In the genomic region with DNA sequence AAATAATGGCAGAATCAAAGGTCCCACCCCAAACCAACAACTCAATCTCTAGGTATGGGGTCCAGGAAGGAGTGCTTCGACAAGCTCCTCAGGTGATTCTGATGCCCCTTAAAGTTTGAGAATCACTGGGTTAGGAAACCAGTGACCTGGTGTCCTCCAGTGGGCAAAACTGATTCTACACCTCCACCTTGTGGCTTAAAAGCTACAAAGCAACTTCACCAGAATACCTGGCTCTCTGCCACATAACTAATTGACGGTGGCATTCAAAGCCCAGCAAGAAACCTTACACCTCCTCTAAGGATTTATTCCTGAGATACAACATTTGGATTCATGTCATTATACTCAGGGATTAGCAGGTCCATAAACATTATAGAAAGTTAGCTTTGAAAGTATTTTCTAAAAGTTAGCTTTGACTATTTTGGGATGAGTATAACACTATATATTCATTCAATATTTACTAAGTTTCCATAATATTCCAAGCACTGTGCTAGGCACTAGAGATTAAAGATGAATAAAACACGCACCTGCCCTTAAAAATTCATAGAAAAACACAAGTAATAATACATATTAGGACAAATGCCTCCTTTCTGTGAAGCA, we compare ENCODE assay signal across 8 cellular contexts. TPM values are rescaled to one million over a fixed set of nuclear protein-coding genes. Genes with fewer than 3 reads are reported as not detected.
DNase-seq lines count a peak whose midpoint lies in the region; ATAC-seq and TF ChIP-seq lines count a peak whose summit lies in the region.

No MANE protein-coding gene starts in this region.

- no peak overlapping the region for H3K27ac Mint-ChIP-seq in brain

- peaks cover 14% of the 10 kb centered on the region for H3K4me1 Mint-ChIP-seq in brain

- H3K4me3 ChIP-seq in OCI-LY3 (ENCODE audit: low read length) (no peak overlapping the region), uterus (no peak overlapping the region)

- peak; percentile 72 for TF ChIP-seq CTCF in OCI-LY3 (IDR thresholded peaks at IDR 0.05; ENCODE audit: low read depth, low read length)
- peak; percentile 75 to 79 for TF ChIP-seq CTCF in brain (conservative IDR thresholded peaks at IDR 0.05)
- peak; percentile 52 to 90 (median 70) for TF ChIP-seq CTCF in uterus (IDR thresholded peaks at IDR 0.05)

- H3K9me3 ChIP-seq in OCI-LY3 (ENCODE audit: insufficient read depth, low read length) (no peaks in the 10 kb centered on the region), uterus (no peaks in the 10 kb centered on the region)

- H3K4me1 ChIP-seq in OCI-LY3 (ENCODE audit: low read length): no peaks in the 10 kb centered on the region
- H3K4me1 ChIP-seq in uterus: no peaks in the 10 kb centered on the region

- no peak overlapping the region for H3K9ac ChIP-seq in OCI-LY3 (ENCODE audit: low read length)

- H3K27me3 Mint-ChIP-seq in brain: no peaks in the 10 kb centered on the region

- H3K36me3 ChIP-seq in OCI-LY3 (replicated peaks; ENCODE audit: low read depth, low read length): peaks cover 7% of the 10 kb centered on the region
- H3K36me3 ChIP-seq in uterus: no peaks in the 10 kb centered on the region

- H3K27ac ChIP-seq in OCI-LY3 (ENCODE audit: low read length) (no peak overlapping the region), uterus (no peak overlapping the region)

- H3K27me3 ChIP-seq in OCI-LY3 (ENCODE audit: low read depth, low read length) (no peaks in the 10 kb centered on the region), uterus (no peaks in the 10 kb centered on the region)

- no peak overlapping the region for H3K4me3 Mint-ChIP-seq in brain

- no peak for ATAC-seq in HG03045 (IDR thresholded peaks at IDR 0.05; ENCODE audit: unreplicated experiment)

- H3K9me3 Mint-ChIP-seq in brain: no peaks in the 10 kb centered on the region

- no peak for TF ChIP-seq POLR2A in uterus (IDR thresholded peaks at IDR 0.05)

- H4K20me1 ChIP-seq in OCI-LY3 (ENCODE audit: insufficient read depth, low read length): peaks cover 9% of the 10 kb centered on the region

- peak; percentile 14 for DNase-seq in activated CD8-positive, alpha-beta memory T cell treated with anti-CD3 and anti-CD28 coated beads, Interleukin-2, amount 50 U/mL, for 1 hour (ENCODE audit: extremely low read depth)
- no peak for DNase-seq in activated CD8-positive, alpha-beta memory T cell treated with anti-CD3 and anti-CD28 coated beads, Interleukin-2, amount 50 U/mL, for 48 hours
- DNase-seq in KG1 (lab: John Stamatoyannopoulos, UW): peak; percentile 6
- peak; percentile 83 for DNase-seq in kidney glomerular epithelial cell (lab: John Stamatoyannopoulos, UW)
- DNase-seq in uterus: peak; percentile 30 to 56

- intact Hi-C loops in uterus (cut with DNase I; ENCODE audit: low total_unique reads): loop anchor here (5.0 to 10.0 kb wide), 2 partner anchors 195 to 243 kb away; no protein-coding TSS in a partner anchor

- peaks cover 53% of the 10 kb centered on the region for H3K36me3 Mint-ChIP-seq in brain

- no peak overlapping the region for H3K4me2 ChIP-seq in OCI-LY3 (ENCODE audit: low read length)

- H3K79me2 ChIP-seq in OCI-LY3 (ENCODE audit: low read length): no peaks in the 10 kb centered on the region

- H2AFZ ChIP-seq in OCI-LY3 (ENCODE audit: low read depth, low read length): no peak overlapping the region

RNA-seq across cellular contexts. Expression of gene DCAF5, which starts 45.4 kb away (rescaled TPM):
- 39.9 TPM for polyA plus RNA-seq in brain (ENCODE audit: insufficient read depth, low read depth, low replicate concordance)
- 10 to 100 TPM; 32.2 to 68.5 (median 60.0) TPM for total RNA-seq in uterus
